Comparison of ENCODE assay signal across 23 cellular contexts in the genomic region with DNA sequence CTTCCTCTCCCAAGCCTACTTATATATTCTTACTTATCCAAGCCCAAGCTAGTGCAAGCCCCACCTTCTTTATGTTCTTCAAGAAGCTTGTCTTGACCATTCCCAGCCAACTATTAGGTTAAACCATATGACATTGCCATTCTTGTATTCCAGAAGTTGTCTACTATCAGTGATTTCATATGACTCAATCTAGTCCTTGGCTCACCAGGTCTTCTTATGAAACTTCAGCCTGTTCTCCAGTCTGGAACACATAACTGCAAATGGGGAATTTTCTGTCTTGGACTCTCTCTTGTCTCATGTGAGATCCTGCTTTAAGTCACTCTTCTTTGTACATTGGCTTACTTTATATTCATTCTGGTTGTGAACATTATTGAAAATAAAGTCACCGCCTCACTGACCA.
"Had no signal": no experiment of that assay in that cellular context is flagged by ENCODE, and none has a peak within 500 bp of the region (broad histone marks: within the 10 kb centered on the region; RNA-seq: fewer than 3 reads in every experiment).

No MANE protein-coding gene starts in this region.

- H3K27ac ChIP-seq: gastroesophageal sphincter, hepatocyte, neutrophil, SK-N-MC, spleen had no signal

- H2AFZ ChIP-seq: hepatocyte had no signal

- H3K27ac Mint-ChIP-seq: activated CD8-positive, alpha-beta T cell treated with anti-CD3 and anti-CD28 coated beads for 36 hours; activated naive CD8-positive, alpha-beta T cell treated with anti-CD3 and anti-CD28 coated beads, Interleukin-2, amount 50 U/mL, for 24 hours; activated T-cell treated with anti-CD3 and anti-CD28 coated beads, Interleukin-2, amount 50 U/mL, for 72 hours; dendritic cell treated with granulocyte-macrophage colony-stimulating factor and Interleukin-4, amounts not matched to agents 40 ng/mL and 50 ng/mL, for 4 days; naive thymus-derived CD8-positive, alpha-beta T cell; progenitor cell of endocrine pancreas; stimulated activated naive B cell treated with anti-CD40 and anti-IgM and Interleukin-4, amounts not matched to agents 10 μg/mL and 1 μg/mL and 100 μg/mL, for 72 hours had no signal

- ATAC-seq: activated CD8-positive, alpha-beta T cell treated with anti-CD3 and anti-CD28 coated beads for 36 hours; activated naive CD8-positive, alpha-beta T cell treated with anti-CD3 and anti-CD28 coated beads, Interleukin-2, amount 50 U/mL, for 24 hours; activated T-cell treated with anti-CD3 and anti-CD28 coated beads, Interleukin-2, amount 50 U/mL, for 72 hours; esophagus mucosa; gastroesophageal sphincter; mucosa of descending colon; naive thymus-derived CD8-positive, alpha-beta T cell; right cardiac atrium; stimulated activated naive B cell treated with anti-CD40 and anti-IgM and Interleukin-4, amounts not matched to agents 10 μg/mL and 1 μg/mL and 100 μg/mL, for 72 hours had no signal

- H3K4me3 Mint-ChIP-seq: activated CD8-positive, alpha-beta T cell treated with anti-CD3 and anti-CD28 coated beads for 36 hours; activated naive CD8-positive, alpha-beta T cell treated with anti-CD3 and anti-CD28 coated beads, Interleukin-2, amount 50 U/mL, for 24 hours; activated T-cell treated with anti-CD3 and anti-CD28 coated beads, Interleukin-2, amount 50 U/mL, for 72 hours; central memory CD8-positive, alpha-beta T cell; dendritic cell treated with granulocyte-macrophage colony-stimulating factor and Interleukin-4, amounts not matched to agents 40 ng/mL and 50 ng/mL, for 4 days; naive thymus-derived CD8-positive, alpha-beta T cell; stimulated activated naive B cell treated with anti-CD40 and anti-IgM and Interleukin-4, amounts not matched to agents 10 μg/mL and 1 μg/mL and 100 μg/mL, for 72 hours had no signal

- H3K4me2 ChIP-seq: hepatocyte had no signal

- H3K27me3 Mint-ChIP-seq: activated CD8-positive, alpha-beta T cell treated with anti-CD3 and anti-CD28 coated beads for 36 hours; activated naive CD8-positive, alpha-beta T cell treated with anti-CD3 and anti-CD28 coated beads, Interleukin-2, amount 50 U/mL, for 24 hours; central memory CD8-positive, alpha-beta T cell; naive thymus-derived CD8-positive, alpha-beta T cell had no signal

- H3K4me1 Mint-ChIP-seq: central memory CD8-positive, alpha-beta T cell; naive thymus-derived CD8-positive, alpha-beta T cell had no signal

- H3K9me3 ChIP-seq: gastroesophageal sphincter, mucosa of descending colon, neutrophil, spleen had no signal

- DNase-seq: activated CD4-positive, alpha-beta T cell treated with anti-CD3 and anti-CD28 coated beads for 4 hours; activated CD8-positive, alpha-beta memory T cell treated with anti-CD3 and anti-CD28 coated beads, Interleukin-2, amount 50 U/mL, for 4 hours; activated CD8-positive, alpha-beta T cell treated with anti-CD3 and anti-CD28 coated beads for 36 hours; activated gamma-delta T cell treated with Interleukin-2 at 50 U/mL for 16 hours; activated naive CD8-positive, alpha-beta T cell treated with anti-CD3 and anti-CD28 coated beads, Interleukin-2, amount 50 U/mL, for 24 hours; activated T-cell treated with anti-CD3 and anti-CD28 coated beads, Interleukin-2, amount 50 U/mL, for 72 hours; mucosa of descending colon; naive thymus-derived CD8-positive, alpha-beta T cell; right cardiac atrium; spleen; stimulated activated CD4-positive, alpha-beta T cell treated with anti-CD3 and anti-CD28 coated beads, Interleukin-1b, Interleukin-23, amount 100 ng/mL, for 48 hours; stimulated activated naive B cell treated with anti-CD40 and anti-IgM and Interleukin-4, amounts not matched to agents 10 μg/mL and 1 μg/mL and 100 μg/mL, for 72 hours; substantia nigra; trophoblast cell had no signal

- H3K9me3 Mint-ChIP-seq: activated CD8-positive, alpha-beta T cell treated with anti-CD3 and anti-CD28 coated beads for 36 hours; activated naive CD8-positive, alpha-beta T cell treated with anti-CD3 and anti-CD28 coated beads, Interleukin-2, amount 50 U/mL, for 24 hours; activated T-cell treated with anti-CD3 and anti-CD28 coated beads, Interleukin-2, amount 50 U/mL, for 72 hours; central memory CD8-positive, alpha-beta T cell; dendritic cell treated with granulocyte-macrophage colony-stimulating factor and Interleukin-4, amounts not matched to agents 40 ng/mL and 50 ng/mL, for 4 days; naive thymus-derived CD8-positive, alpha-beta T cell had no signal

- H3K4me3 ChIP-seq: gastroesophageal sphincter, hepatocyte, lung, mucosa of descending colon, SK-N-MC, spleen had no signal

- H3K27me3 ChIP-seq: gastroesophageal sphincter, hepatocyte, spleen had no signal

- H3K36me3 ChIP-seq: neutrophil, spleen had no signal

- H3K4me1 ChIP-seq: gastroesophageal sphincter had no signal

- H3K79me2 ChIP-seq: hepatocyte had no signal
